Comparison of ENCODE assay signal across 1 cellular context in genomic region chr10:70806841-70807240, GRCh38.
TF ChIP-seq lines count a peak whose summit lies in the region.

No MANE protein-coding gene starts in this region.

TF ChIP-seq in GM23338, 12 proteins besides CTCF, POLR2A, EP300 and RAD21 (continued from another document):
- no peak for TF ChIP-seq ZNF462 (CRISPR knock-in tag; IDR thresholded peaks at IDR 0.05)
- TF ChIP-seq CREB1 (CRISPR knock-in tag; IDR thresholded peaks at IDR 0.05; ENCODE audit: low read depth), result no peak
- TF ChIP-seq JUNB (IDR thresholded peaks at IDR 0.05; ENCODE audit: unreplicated experiment), result no peak
